Comparison of ENCODE assay signal across 18 cellular contexts in the genomic region with DNA sequence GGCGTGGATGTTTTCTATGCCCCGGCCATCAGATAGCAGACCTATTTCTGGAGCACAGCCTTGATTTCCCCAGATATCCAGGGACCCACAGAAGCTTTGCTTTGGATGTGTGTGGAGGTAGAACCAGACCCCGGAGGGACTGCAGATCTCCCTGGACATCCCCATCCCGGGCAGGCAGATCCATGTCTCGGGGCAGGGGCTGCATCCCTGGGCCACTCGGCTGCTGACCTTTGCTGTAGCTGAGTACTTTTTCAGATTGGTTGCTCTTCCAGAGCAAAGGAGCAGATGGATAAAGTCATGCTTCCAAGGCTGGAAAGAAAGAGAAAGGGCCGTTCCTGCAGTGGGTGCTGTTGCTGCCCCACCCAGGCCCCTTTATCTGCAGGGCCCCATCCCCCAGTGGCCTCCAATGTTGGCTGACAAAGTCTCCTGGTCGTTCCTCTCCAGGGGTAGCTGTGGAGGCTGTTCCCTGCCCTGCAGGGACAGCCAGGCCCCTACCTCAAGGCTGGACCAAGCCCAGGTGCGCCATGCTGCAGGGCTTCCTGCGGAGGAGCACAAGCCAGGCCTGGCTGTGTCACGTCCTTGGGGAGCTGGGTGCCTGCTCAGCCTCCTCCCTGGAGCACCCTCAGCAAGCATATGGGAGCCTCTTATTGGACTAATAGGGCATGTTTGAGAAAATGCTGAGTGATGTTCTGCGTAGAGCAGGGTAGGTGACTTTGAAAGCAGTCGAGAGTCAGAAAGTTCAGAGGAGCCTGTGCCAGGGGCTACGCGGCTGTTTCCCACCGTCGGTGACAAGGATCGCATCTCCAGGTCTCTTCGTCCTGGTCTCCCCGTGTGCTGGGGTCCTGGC.
DNase-seq lines count a peak whose midpoint lies in the region; ATAC-seq and TF ChIP-seq lines count a peak whose summit lies in the region.
"Had no signal": no experiment of that assay in that cellular context is flagged by ENCODE, and none has a peak within 500 bp of the region (broad histone marks: within the 10 kb centered on the region; RNA-seq: fewer than 3 reads in every experiment).

No MANE protein-coding gene starts in this region.

- H3K36me3 ChIP-seq in upper lobe of right lung: no peaks in the 10 kb centered on the region
- H3K36me3 ChIP-seq: BE2C had no signal

- intact Hi-C loops in upper lobe of right lung (cut with DNase I): no loop called here

- H3K27me3 ChIP-seq in upper lobe of right lung: no peaks in the 10 kb centered on the region
- H3K27me3 ChIP-seq: BE2C had no signal

- ATAC-seq in upper lobe of right lung (no peak), HG03378 (IDR thresholded peaks at IDR 0.05; ENCODE audit: unreplicated experiment) (no peak)
- ATAC-seq: HepG2 had no signal

- H3K9me3 Mint-ChIP-seq in chondrocyte (ENCODE audit: low read depth): peaks cover 6% of the 10 kb centered on the region
- H3K9me3 Mint-ChIP-seq: CD4-positive, alpha-beta T cell; H9 had no signal

- H3K27ac ChIP-seq in coronary artery (no peak overlapping the region), upper lobe of right lung (no peak overlapping the region)

- H3K4me1 Mint-ChIP-seq in chondrocyte (ENCODE audit: low read depth): no peaks in the 10 kb centered on the region
- H3K4me1 Mint-ChIP-seq: H9, IgD-negative memory B cell had no signal

- no peaks in the 10 kb centered on the region for H3K36me3 Mint-ChIP-seq in chondrocyte (ENCODE audit: low read depth)
- H3K36me3 Mint-ChIP-seq: IgD-negative memory B cell had no signal

- peak; percentile 72 for DNase-seq in chondrocyte (ENCODE audit: low spot score)
- DNase-seq in coronary artery (ENCODE audit: low spot score): peak; percentile 45
- DNase-seq in mesenteric fat pad (ENCODE audit: low spot score): peak; percentile 69
- peak; percentile 36 for DNase-seq in upper lobe of right lung
- no peak for DNase-seq in glomerular visceral epithelial cell (ENCODE audit: extremely low spot score)
- DNase-seq: ACHN; BE2C; C1 segment of cervical spinal cord; CD4-positive, alpha-beta T cell; DMS153; DMS79; GF-D8; GOT3; H9 had no signal

- H3K9me3 ChIP-seq in upper lobe of right lung: no peaks in the 10 kb centered on the region
- H3K9me3 ChIP-seq: BE2C, Caco-2 had no signal

- H3K4me3 Mint-ChIP-seq in chondrocyte (ENCODE audit: unreplicated experiment): no peak overlapping the region
- H3K4me3 Mint-ChIP-seq: CD4-positive, alpha-beta T cell; H9 had no signal

- peaks cover 13% of the 10 kb centered on the region for H3K27me3 Mint-ChIP-seq in chondrocyte (ENCODE audit: low read depth)
- H3K27me3 Mint-ChIP-seq: CD4-positive, alpha-beta T cell had no signal

- H3K4me3 ChIP-seq in coronary artery: no peak overlapping the region
- no peak overlapping the region for H3K4me3 ChIP-seq in upper lobe of right lung

- no peaks in the 10 kb centered on the region for H3K4me1 ChIP-seq in upper lobe of right lung
- H3K4me1 ChIP-seq: BE2C, Caco-2 had no signal

- H3K27ac Mint-ChIP-seq in chondrocyte (ENCODE audit: unreplicated experiment): no peak overlapping the region
- H3K27ac Mint-ChIP-seq: CD4-positive, alpha-beta T cell; H9; IgD-negative memory B cell had no signal

- TF ChIP-seq CTCF in chondrocyte (IDR thresholded peaks at IDR 0.05): no peak
- TF ChIP-seq CTCF in coronary artery (IDR thresholded peaks at IDR 0.05): no peak
- no peak for TF ChIP-seq CTCF in upper lobe of right lung (IDR thresholded peaks at IDR 0.05)
